1 cellular context compared by ENCODE assay signal in genomic region chr19:939922-940321, GRCh38.
TF ChIP-seq lines count a peak whose summit lies in the region.

No MANE protein-coding gene starts in this region.

TF ChIP-seq in IMR-90, 13 proteins besides CTCF, POLR2A, EP300 and RAD21 (continued from another document):
- no peak for TF ChIP-seq CHD1 (IDR thresholded peaks at IDR 0.05; ENCODE audit: low read depth, low read length)
- TF ChIP-seq FOS (IDR thresholded peaks at IDR 0.05; ENCODE audit: low read depth, low read length) = no peak
- no peak for TF ChIP-seq SMC3 (IDR thresholded peaks at IDR 0.05; ENCODE audit: low read depth, low read length)
- no peak for TF ChIP-seq RCOR1 (IDR thresholded peaks at IDR 0.05; ENCODE audit: insufficient replicate concordance, low read length)
- TF ChIP-seq NFE2L2 (IDR thresholded peaks at IDR 0.05; ENCODE audit: low read depth, low read length) = no peak
- no peak for TF ChIP-seq BHLHE40 (IDR thresholded peaks at IDR 0.05; ENCODE audit: low read depth, low read length)
TF ChIP-seq in IMR-90: peak in this region for 0.
